ENCODE assay signal across 8 cellular contexts in the genomic region with DNA sequence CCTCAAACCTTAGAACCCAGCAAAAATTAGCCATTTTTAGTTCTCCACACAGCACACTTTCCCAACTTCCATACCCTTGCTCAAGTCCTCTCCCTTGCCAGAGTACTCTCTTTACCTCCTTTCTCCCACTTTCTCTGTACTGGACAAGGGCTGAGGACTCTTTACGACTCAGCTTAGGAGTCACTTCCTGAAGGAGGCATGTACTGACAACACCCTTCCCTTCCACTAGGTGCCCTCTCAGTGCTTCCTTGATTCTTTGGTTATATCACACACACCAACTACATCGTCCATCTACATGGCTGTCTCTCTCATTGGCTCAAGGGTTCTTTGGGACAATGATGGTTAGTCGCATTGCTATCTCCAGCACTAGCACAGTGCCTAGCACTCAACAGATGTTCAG. TPM values are rescaled to one million over a fixed set of nuclear protein-coding genes. Genes with fewer than 3 reads are reported as not detected.
DNase-seq lines count a peak whose midpoint lies in the region; ATAC-seq and TF ChIP-seq lines count a peak whose summit lies in the region.

No MANE protein-coding gene starts in this region.

- TF ChIP-seq CTCF in heart left ventricle (IDR thresholded peaks at IDR 0.05): peak in 5 of 12 donors; percentile 8 to 38 (median 34)

- peak overlapping the region in 1 of 12 donors; percentile 27 for H3K27ac ChIP-seq in heart left ventricle

- WGBS in heart left ventricle, 4 donors: 29 to 45% (median 31%) methylated on average over 3 of the region's 3 CpGs

- no peak overlapping the region for H3K27ac Mint-ChIP-seq in activated T-cell treated with anti-CD3 and anti-CD28 coated beads, Interleukin-2, amount 50 U/mL, for 72 hours

- peak in 1 of 2 donors; percentile 7 for DNase-seq in activated T-cell treated with anti-CD3 and anti-CD28 coated beads, Interleukin-2, amount 50 U/mL, for 72 hours
- DNase-seq in activated T-cell treated with anti-CD3 and anti-CD28 coated beads, Interleukin-2, amount 50 U/mL, for 48 hours: no peak
- DNase-seq in SK-MEL-5 (ENCODE audit: low read depth, low spot score): peak; percentile 77
- DNase-seq in heart left ventricle: no peak
- DNase-seq in NCI-H1694 treated with DMSO at 0.1 percent for 48 hours (lab: John Stamatoyannopoulos, UW): no peak
- DNase-seq in stimulated activated CD4-positive, alpha-beta T cell treated with anti-CD3 and anti-CD28 coated beads, Interleukin-4, amount 100 ng/mL, for 24 hours: no peak

- H3K9me3 Mint-ChIP-seq in activated T-cell treated with anti-CD3 and anti-CD28 coated beads, Interleukin-2, amount 50 U/mL, for 72 hours: peaks cover 0 to 2% of the 10 kb centered on the region in 2 donors

- in situ Hi-C loops in SK-MEL-5 (cut with HindIII; ENCODE audit: low pct_unique_long_range_greater_than_20kb, low sequenced_read_pairs): no loop called here

- H3K36me3 ChIP-seq in heart left ventricle: no peaks in the 10 kb centered on the region

- H3K36me3 Mint-ChIP-seq in activated T-cell treated with anti-CD3 and anti-CD28 coated beads, Interleukin-2, amount 50 U/mL, for 72 hours (ENCODE audit: insufficient read depth in 2 of 2): no peaks in the 10 kb centered on the region

- H3K4me3 ChIP-seq in heart left ventricle: no peak overlapping the region

- H3K27me3 Mint-ChIP-seq in activated T-cell treated with anti-CD3 and anti-CD28 coated beads, Interleukin-2, amount 50 U/mL, for 72 hours (ENCODE audit: low read depth): peaks cover 39% of the 10 kb centered on the region

- ATAC-seq in activated T-cell treated with anti-CD3 and anti-CD28 coated beads, Interleukin-2, amount 50 U/mL, for 72 hours (replicated peaks in 1 of 2): peak; percentile 61 to 83
- ATAC-seq in HG03045 (IDR thresholded peaks at IDR 0.05; ENCODE audit: unreplicated experiment) (peak; percentile 57), heart left ventricle (peak in 3 of 4 donors; percentile 51 to 76 (median 58)), HG03108 (IDR thresholded peaks at IDR 0.05; ENCODE audit: unreplicated experiment) (no peak)

- H3K9me3 ChIP-seq in heart left ventricle: no peaks in the 10 kb centered on the region

- no peak for TF ChIP-seq POLR2A in heart left ventricle (IDR thresholded peaks at IDR 0.05)

- H3K4me1 Mint-ChIP-seq in activated T-cell treated with anti-CD3 and anti-CD28 coated beads, Interleukin-2, amount 50 U/mL, for 72 hours (ENCODE audit: low read depth): peaks cover 6% of the 10 kb centered on the region

- peaks cover 0 to 16% (median 4%) of the 10 kb centered on the region in 12 donors for H3K4me1 ChIP-seq in heart left ventricle

- H3K4me3 Mint-ChIP-seq in activated T-cell treated with anti-CD3 and anti-CD28 coated beads, Interleukin-2, amount 50 U/mL, for 72 hours: no peak overlapping the region

- H3K27me3 ChIP-seq in heart left ventricle: no peaks in the 10 kb centered on the region

- intact Hi-C loops in heart left ventricle (cut with DNase I): no loop called here

RNA-seq across cellular contexts. Expression of a gene that starts 5.2 kb away (rescaled TPM):
- total RNA-seq in activated T-cell treated with anti-CD3 and anti-CD28 coated beads, Interleukin-2, amount 50 U/mL, for 72 hours: not detected
- total RNA-seq in SK-MEL-5 (2014; rRNA removed; shearing (Covaris generic)): not detected in 2 replicates
- not detected in 2 replicates for polyA plus RNA-seq in SK-MEL-5 (2015; cell fraction: cytosol; rRNA removed)
- not detected in 2 replicates for polyA plus RNA-seq in SK-MEL-5 (2015; cell fraction: nucleus; rRNA removed)
- total RNA-seq in heart left ventricle: not detected
- not detected for polyA plus RNA-seq in heart left ventricle

RNA-seq across cellular contexts. Expression of a gene that starts 18.6 kb away (rescaled TPM):
- 10 to 100 TPM; 45.1 to 47.8 TPM for total RNA-seq in activated T-cell treated with anti-CD3 and anti-CD28 coated beads, Interleukin-2, amount 50 U/mL, for 72 hours
- total RNA-seq in SK-MEL-5 (2014; rRNA removed; shearing (Covaris generic)): 38.8 and 46.9 TPM in 2 replicates
- polyA plus RNA-seq in SK-MEL-5 (2015; cell fraction: cytosol; rRNA removed): 26.1 and 46.6 TPM in 2 replicates
- polyA plus RNA-seq in SK-MEL-5 (2015; cell fraction: nucleus; rRNA removed): 7.1 and 22.2 TPM in 2 replicates
- 100 to 1,000 TPM in 4 of 9 donors, 10 to 100 TPM in 5; 46.5 to 146 (median 83.3) TPM for total RNA-seq in heart left ventricle
- 10 to 100 TPM; 50.7 to 56.4 TPM for polyA plus RNA-seq in heart left ventricle
